24 cellular contexts compared by ENCODE assay signal in genomic region chr5:61617039-61617438, GRCh38.
"Had no signal": no experiment of that assay in that cellular context is flagged by ENCODE, and none has a peak within 500 bp of the region (broad histone marks: within the 10 kb centered on the region; RNA-seq: fewer than 3 reads in every experiment).

No MANE protein-coding gene starts in this region.

- H3K4me1 ChIP-seq: colonic mucosa had no signal

- H3K4me1 Mint-ChIP-seq: activated CD4-positive, alpha-beta T cell treated with anti-CD3 and anti-CD28 coated beads for 36 hours; activated CD8-positive, alpha-beta memory T cell treated with anti-CD3 and anti-CD28 coated beads, Interleukin-2, amount 10 ng/mL, durations not matched to agents 7 days and 5 days; activated naive CD4-positive, alpha-beta T cell treated with anti-CD3 and anti-CD28 coated beads, Interleukin-2, amount 50 U/mL, for 24 hours; activated naive CD8-positive, alpha-beta T cell treated with anti-CD3 and anti-CD28 coated beads, Interleukin-2, amount 50 U/mL, for 24 hours; naive thymus-derived CD4-positive, alpha-beta T cell; stimulated activated effector memory CD8-positive, alpha-beta T cell treated with anti-CD3 and anti-CD28 coated beads, Interleukin-12 subunit alpha, Interleukin-12 subunit beta, amount 100 ng/mL, for 72 hours had no signal

- H3K9me3 Mint-ChIP-seq: activated naive CD4-positive, alpha-beta T cell treated with anti-CD3 and anti-CD28 coated beads, Interleukin-2, amount 50 U/mL, for 24 hours; activated naive CD8-positive, alpha-beta T cell treated with anti-CD3 and anti-CD28 coated beads, Interleukin-2, amount 50 U/mL, for 24 hours; activated T-helper 2 cell treated with anti-CD3 and anti-CD28 coated beads, Interferon-gamma antibody, Interleukin-2, Interleukin-4, amounts not matched to agents 10 μg/mL and 5 μg/mL and 100 μg/mL, durations not matched to agents 14 hours and 24 hours and 36 hours; mesothelial cell of epicardium; stimulated activated effector memory CD8-positive, alpha-beta T cell treated with anti-CD3 and anti-CD28 coated beads, Interleukin-12 subunit alpha, Interleukin-12 subunit beta, amount 100 ng/mL, for 72 hours; stimulated activated naive CD8-positive, alpha-beta T cell treated with anti-CD3 and anti-CD28 coated beads, Interleukin-15, Interleukin-2, amounts not matched to agents 100 ng/mL and 50 ng/mL, for 24 hours had no signal

- H3K27ac Mint-ChIP-seq: activated CD4-positive, alpha-beta T cell treated with anti-CD3 and anti-CD28 coated beads for 36 hours; activated CD8-positive, alpha-beta memory T cell treated with anti-CD3 and anti-CD28 coated beads, Interleukin-2, amount 10 ng/mL, durations not matched to agents 7 days and 5 days; activated CD8-positive, alpha-beta T cell treated with anti-CD3 and anti-CD28 coated beads, Interleukin-2, amount 10 ng/mL, durations not matched to agents 7 days and 5 days; activated naive CD4-positive, alpha-beta T cell treated with anti-CD3 and anti-CD28 coated beads, Interleukin-2, amount 50 U/mL, for 24 hours; activated naive CD8-positive, alpha-beta T cell treated with anti-CD3 and anti-CD28 coated beads, Interleukin-2, amount 50 U/mL, for 24 hours; activated T-helper 2 cell treated with anti-CD3 and anti-CD28 coated beads, Interferon-gamma antibody, Interleukin-2, Interleukin-4, amounts not matched to agents 10 μg/mL and 5 μg/mL and 100 μg/mL, durations not matched to agents 14 hours and 24 hours and 36 hours; mesothelial cell of epicardium; naive thymus-derived CD4-positive, alpha-beta T cell; progenitor cell of endocrine pancreas; stimulated activated effector memory CD8-positive, alpha-beta T cell treated with anti-CD3 and anti-CD28 coated beads, Interleukin-12 subunit alpha, Interleukin-12 subunit beta, amount 100 ng/mL, for 72 hours; stimulated activated naive CD8-positive, alpha-beta T cell treated with anti-CD3 and anti-CD28 coated beads, Interleukin-15, Interleukin-2, amounts not matched to agents 100 ng/mL and 50 ng/mL, for 24 hours; T-helper 17 cell had no signal

- H3K27me3 ChIP-seq: colonic mucosa, gastroesophageal sphincter, ovary, right lobe of liver, tibial nerve had no signal

- ATAC-seq: activated CD4-positive, alpha-beta T cell treated with anti-CD3 and anti-CD28 coated beads for 36 hours; activated CD8-positive, alpha-beta memory T cell treated with anti-CD3 and anti-CD28 coated beads, Interleukin-2, amount 10 ng/mL, durations not matched to agents 7 days and 5 days; activated CD8-positive, alpha-beta T cell treated with anti-CD3 and anti-CD28 coated beads, Interleukin-2, amount 10 ng/mL, durations not matched to agents 7 days and 5 days; activated naive CD8-positive, alpha-beta T cell treated with anti-CD3 and anti-CD28 coated beads, Interleukin-2, amount 50 U/mL, for 24 hours; gastroesophageal sphincter; naive thymus-derived CD4-positive, alpha-beta T cell; right lobe of liver; stimulated activated effector memory CD8-positive, alpha-beta T cell treated with anti-CD3 and anti-CD28 coated beads, Interleukin-12 subunit alpha, Interleukin-12 subunit beta, amount 100 ng/mL, for 72 hours; T-helper 17 cell had no signal

- H3K36me3 Mint-ChIP-seq: activated CD8-positive, alpha-beta memory T cell treated with anti-CD3 and anti-CD28 coated beads, Interleukin-2, amount 10 ng/mL, durations not matched to agents 7 days and 5 days; activated naive CD4-positive, alpha-beta T cell treated with anti-CD3 and anti-CD28 coated beads, Interleukin-2, amount 50 U/mL, for 24 hours; mesothelial cell of epicardium; naive thymus-derived CD4-positive, alpha-beta T cell; stimulated activated effector memory CD8-positive, alpha-beta T cell treated with anti-CD3 and anti-CD28 coated beads, Interleukin-12 subunit alpha, Interleukin-12 subunit beta, amount 100 ng/mL, for 72 hours had no signal

- H3K4me3 Mint-ChIP-seq: activated CD4-positive, alpha-beta T cell treated with anti-CD3 and anti-CD28 coated beads for 36 hours; activated CD8-positive, alpha-beta memory T cell treated with anti-CD3 and anti-CD28 coated beads, Interleukin-2, amount 10 ng/mL, durations not matched to agents 7 days and 5 days; activated CD8-positive, alpha-beta T cell treated with anti-CD3 and anti-CD28 coated beads, Interleukin-2, amount 10 ng/mL, durations not matched to agents 7 days and 5 days; activated naive CD4-positive, alpha-beta T cell treated with anti-CD3 and anti-CD28 coated beads, Interleukin-2, amount 50 U/mL, for 24 hours; activated naive CD8-positive, alpha-beta T cell treated with anti-CD3 and anti-CD28 coated beads, Interleukin-2, amount 50 U/mL, for 24 hours; mesothelial cell of epicardium; naive thymus-derived CD4-positive, alpha-beta T cell; stimulated activated effector memory CD8-positive, alpha-beta T cell treated with anti-CD3 and anti-CD28 coated beads, Interleukin-12 subunit alpha, Interleukin-12 subunit beta, amount 100 ng/mL, for 72 hours; stimulated activated naive CD8-positive, alpha-beta T cell treated with anti-CD3 and anti-CD28 coated beads, Interleukin-15, Interleukin-2, amounts not matched to agents 100 ng/mL and 50 ng/mL, for 24 hours; T-helper 17 cell had no signal

- H3K9me3 ChIP-seq: colonic mucosa, gastroesophageal sphincter, ovary, right lobe of liver, tibial nerve had no signal

- H3K27ac ChIP-seq: colonic mucosa, gastroesophageal sphincter, ovary, right lobe of liver, skin epidermis, tibial nerve had no signal

- DNase-seq: activated CD4-positive, alpha-beta T cell treated with anti-CD3 and anti-CD28 coated beads for 36 hours; activated CD4-positive, CD25-positive, alpha-beta regulatory T cell; activated CD8-positive, alpha-beta memory T cell treated with anti-CD3 and anti-CD28 coated beads, Interleukin-2, amount 10 ng/mL, durations not matched to agents 7 days and 5 days; activated CD8-positive, alpha-beta T cell treated with anti-CD3 and anti-CD28 coated beads, Interleukin-2, amount 10 ng/mL, durations not matched to agents 7 days and 5 days; activated naive CD8-positive, alpha-beta T cell treated with anti-CD3 and anti-CD28 coated beads, Interleukin-2, amount 50 U/mL, for 24 hours; activated T-cell treated with anti-CD3 and anti-CD28 coated beads, Interleukin-2, amount 50 U/mL, for 48 hours; colonic mucosa; effector memory CD4-positive, alpha-beta T cell; naive thymus-derived CD4-positive, alpha-beta T cell; ovary; right lobe of liver; stimulated activated CD4-positive, alpha-beta T cell treated with anti-CD3 and anti-CD28 coated beads, Interleukin-12 subunit alpha, Interleukin-12 subunit beta, amount 100 ng/mL, for 4 hours; stimulated activated CD4-positive, alpha-beta T cell treated with anti-CD3 and anti-CD28 coated beads, Interleukin-4, amount 100 ng/mL, for 24 hours; T-helper 17 cell; T1000 had no signal
